ENCODE assay signal across 1 cellular context in the genomic region with DNA sequence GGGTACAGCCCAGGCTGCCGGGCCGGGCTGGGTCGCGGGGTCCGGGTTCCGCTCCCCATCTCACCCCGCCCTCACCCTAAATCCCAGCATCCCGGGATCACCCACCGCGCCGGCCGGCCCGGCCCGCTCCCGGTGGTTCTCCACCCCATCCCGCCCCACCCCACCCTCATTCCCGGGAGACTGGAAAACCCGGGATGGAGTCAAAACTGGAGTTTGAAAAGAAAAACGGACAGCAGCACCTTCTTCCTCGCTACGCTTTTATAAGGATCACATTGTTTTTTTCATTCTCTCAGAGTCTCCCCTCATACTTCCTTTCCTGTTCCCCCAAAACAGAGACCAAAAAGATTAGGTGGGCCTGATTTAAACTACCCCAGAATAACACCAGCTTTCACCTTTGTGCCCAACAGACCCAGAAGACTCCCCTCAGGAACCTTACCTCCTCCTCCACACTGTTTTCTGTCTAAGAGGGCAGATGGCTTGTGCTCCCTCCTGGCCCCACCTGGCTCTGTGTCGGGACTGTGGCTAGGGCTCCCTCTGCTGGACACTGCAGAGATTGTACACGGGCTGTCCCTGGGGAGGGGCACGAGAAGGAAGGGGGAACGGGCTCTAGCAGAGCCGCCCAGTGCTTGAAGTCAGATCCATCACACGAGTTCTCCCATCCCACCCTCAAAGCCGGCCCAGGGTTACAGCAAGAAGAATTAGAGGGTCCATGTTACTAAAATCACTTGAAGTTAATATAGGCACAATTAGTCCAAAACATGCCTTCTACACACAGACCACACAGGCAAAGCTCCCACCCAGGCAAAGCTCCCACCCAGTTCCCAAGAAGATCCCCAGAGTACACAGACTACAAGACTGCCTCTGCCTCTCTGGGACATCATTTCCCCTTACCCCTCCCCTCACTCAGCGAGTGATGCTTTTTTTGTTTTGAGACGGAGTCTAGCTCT.
TF ChIP-seq lines count a peak whose summit lies in the region.

No MANE protein-coding gene starts in this region.

TF ChIP-seq in HepG2, 621 proteins besides CTCF, POLR2A, EP300 and RAD21 (continued from another document and continues in another):
- peak; percentile 69 for TF ChIP-seq HMGXB3 (CRISPR knock-in tag; IDR thresholded peaks at IDR 0.05; ENCODE audit: borderline replicate concordance)
- no peak for TF ChIP-seq ZSCAN5A (CRISPR knock-in tag; IDR thresholded peaks at IDR 0.05; ENCODE audit: borderline replicate concordance)
- TF ChIP-seq CBX2 (IDR thresholded peaks at IDR 0.05; ENCODE audit: low read depth, low read length), result no peak
- no peak for TF ChIP-seq CBX2 (CRISPR knock-in tag; IDR thresholded peaks at IDR 0.05; ENCODE audit: low read depth)
- TF ChIP-seq, protein P1, sequence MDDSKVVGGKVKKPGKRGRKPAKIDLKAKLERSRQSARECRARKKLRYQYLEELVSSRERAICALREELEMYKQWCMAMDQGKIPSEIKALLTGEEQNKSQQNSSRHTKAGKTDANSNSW (CRISPR knock-in tag; IDR thresholded peaks at IDR 0.05; ENCODE audit: borderline replicate concordance), result no peak
- no peak for TF ChIP-seq ZNF709 (CRISPR knock-in tag; IDR thresholded peaks at IDR 0.05)
- TF ChIP-seq PHF5A (CRISPR knock-in tag; IDR thresholded peaks at IDR 0.05; ENCODE audit: low read depth, unreplicated experiment), result no peak
- TF ChIP-seq ZNF10 (CRISPR knock-in tag; IDR thresholded peaks at IDR 0.05; ENCODE audit: borderline replicate concordance, low read depth), result no peak
- TF ChIP-seq KDM5A (IDR thresholded peaks at IDR 0.05; ENCODE audit: borderline replicate concordance, low read length), result no peak
- peak; percentile 82 for TF ChIP-seq ZNF574 (CRISPR knock-in tag; IDR thresholded peaks at IDR 0.05)
- no peak for TF ChIP-seq SATB2 (CRISPR knock-in tag; IDR thresholded peaks at IDR 0.05)
- no peak for TF ChIP-seq ZNF432 (CRISPR knock-in tag; IDR thresholded peaks at IDR 0.05; ENCODE audit: borderline replicate concordance)
- TF ChIP-seq, protein P2, sequence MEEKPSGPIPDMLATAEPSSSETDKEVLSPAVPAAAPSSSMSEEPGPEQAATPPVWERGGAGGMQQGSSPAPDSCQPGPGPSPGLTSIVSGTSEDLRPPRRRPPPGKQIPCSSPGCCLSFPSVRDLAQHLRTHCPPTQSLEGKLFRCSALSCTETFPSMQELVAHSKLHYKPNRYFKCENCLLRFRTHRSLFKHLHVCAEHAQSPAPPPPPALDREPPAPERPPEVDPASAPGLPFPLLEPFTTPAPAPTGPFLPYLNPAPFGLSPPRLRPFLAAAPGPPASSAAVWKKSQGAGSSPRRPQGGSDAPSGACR (CRISPR knock-in tag; IDR thresholded peaks at IDR 0.05), result 0 out of 2 replicates have a peak, but pooled peaks have one; percentile 30
- TF ChIP-seq, protein P3, sequence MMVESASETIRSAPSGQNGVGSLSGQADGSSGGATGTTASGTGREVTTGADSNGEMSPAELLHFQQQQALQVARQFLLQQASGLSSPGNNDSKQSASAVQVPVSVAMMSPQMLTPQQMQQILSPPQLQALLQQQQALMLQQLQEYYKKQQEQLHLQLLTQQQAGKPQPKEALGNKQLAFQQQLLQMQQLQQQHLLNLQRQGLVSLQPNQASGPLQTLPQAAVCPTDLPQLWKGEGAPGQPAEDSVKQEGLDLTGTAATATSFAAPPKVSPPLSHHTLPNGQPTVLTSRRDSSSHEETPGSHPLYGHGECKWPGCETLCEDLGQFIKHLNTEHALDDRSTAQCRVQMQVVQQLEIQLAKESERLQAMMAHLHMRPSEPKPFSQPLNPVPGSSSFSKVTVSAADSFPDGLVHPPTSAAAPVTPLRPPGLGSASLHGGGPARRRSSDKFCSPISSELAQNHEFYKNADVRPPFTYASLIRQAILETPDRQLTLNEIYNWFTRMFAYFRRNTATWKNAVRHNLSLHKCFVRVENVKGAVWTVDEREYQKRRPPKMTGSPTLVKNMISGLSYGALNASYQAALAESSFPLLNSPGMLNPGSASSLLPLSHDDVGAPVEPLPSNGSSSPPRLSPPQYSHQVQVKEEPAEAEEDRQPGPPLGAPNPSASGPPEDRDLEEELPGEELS (CRISPR knock-in tag; IDR thresholded peaks at IDR 0.05), result 0 out of 2 replicates have a peak, but pooled peaks have one; percentile 12
- TF ChIP-seq ZNF230 (CRISPR knock-in tag; IDR thresholded peaks at IDR 0.05), result no peak
- TF ChIP-seq EED (CRISPR knock-in tag; IDR thresholded peaks at IDR 0.05), result no peak
- no peak for TF ChIP-seq HOXA7 (CRISPR knock-in tag; IDR thresholded peaks at IDR 0.05)
- TF ChIP-seq ZNF616 (CRISPR knock-in tag; IDR thresholded peaks at IDR 0.05; ENCODE audit: low read depth), result no peak
- no peak for TF ChIP-seq ZEB1 (IDR thresholded peaks at IDR 0.05; ENCODE audit: insufficient replicate concordance, low read depth)
- TF ChIP-seq ZBTB7A (CRISPR knock-in tag; IDR thresholded peaks at IDR 0.05), result no peak
- no peak for TF ChIP-seq SNRNP70 (IDR thresholded peaks at IDR 0.05; ENCODE audit: low read depth, low read length)
- TF ChIP-seq ZNF503 (CRISPR knock-in tag; IDR thresholded peaks at IDR 0.05), result no peak
- no peak for TF ChIP-seq CENPX (CRISPR knock-in tag; IDR thresholded peaks at IDR 0.05)
- TF ChIP-seq ZZZ3 (CRISPR knock-in tag; IDR thresholded peaks at IDR 0.05; ENCODE audit: borderline replicate concordance), result no peak
- TF ChIP-seq THAP8 (CRISPR knock-in tag; IDR thresholded peaks at IDR 0.05; ENCODE audit: borderline replicate concordance), result no peak
- peak; percentile 24; the same call in 1 of the 2 replicates for TF ChIP-seq FOXK1 (CRISPR knock-in tag; IDR thresholded peaks at IDR 0.05; ENCODE audit: borderline replicate concordance, low read depth)
- peak; percentile 92 for TF ChIP-seq ZNF263 (CRISPR knock-in tag; IDR thresholded peaks at IDR 0.05)
- TF ChIP-seq CHD2 (IDR thresholded peaks at IDR 0.05; ENCODE audit: low read depth, low read length), result no peak
- no peak for TF ChIP-seq ZNF33B (CRISPR knock-in tag; IDR thresholded peaks at IDR 0.05)
- TF ChIP-seq TBX2 (CRISPR knock-in tag; IDR thresholded peaks at IDR 0.05; ENCODE audit: borderline replicate concordance), result no peak
- TF ChIP-seq ZFP36L2 (CRISPR knock-in tag; IDR thresholded peaks at IDR 0.05), result no peak
- TF ChIP-seq BHLHE40 (IDR thresholded peaks at IDR 0.05; ENCODE audit: low read length), result no peak
- TF ChIP-seq TSC22D2 (CRISPR knock-in tag; IDR thresholded peaks at IDR 0.05; ENCODE audit: borderline replicate concordance), result no peak
- TF ChIP-seq ZNF446 (CRISPR knock-in tag; IDR thresholded peaks at IDR 0.05), result no peak
- TF ChIP-seq GZF1 (CRISPR knock-in tag; IDR thresholded peaks at IDR 0.05), result no peak
- TF ChIP-seq TRIM24 (CRISPR knock-in tag; IDR thresholded peaks at IDR 0.05), result no peak
- TF ChIP-seq IKZF4 (CRISPR knock-in tag; IDR thresholded peaks at IDR 0.05; ENCODE audit: borderline replicate concordance, low read depth, not compliant biosample characterization), result no peak
- TF ChIP-seq, protein P4, sequence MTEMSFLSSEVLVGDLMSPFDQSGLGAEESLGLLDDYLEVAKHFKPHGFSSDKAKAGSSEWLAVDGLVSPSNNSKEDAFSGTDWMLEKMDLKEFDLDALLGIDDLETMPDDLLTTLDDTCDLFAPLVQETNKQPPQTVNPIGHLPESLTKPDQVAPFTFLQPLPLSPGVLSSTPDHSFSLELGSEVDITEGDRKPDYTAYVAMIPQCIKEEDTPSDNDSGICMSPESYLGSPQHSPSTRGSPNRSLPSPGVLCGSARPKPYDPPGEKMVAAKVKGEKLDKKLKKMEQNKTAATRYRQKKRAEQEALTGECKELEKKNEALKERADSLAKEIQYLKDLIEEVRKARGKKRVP (CRISPR knock-in tag; IDR thresholded peaks at IDR 0.05), result 0 out of 4 replicates have a peak, but pooled peaks of 1 of the 2 experiments have one; percentile 29
- no peak for TF ChIP-seq ZNF18 (CRISPR knock-in tag; IDR thresholded peaks at IDR 0.05; ENCODE audit: insufficient replicate concordance)
- no peak for TF ChIP-seq IKZF1 (IDR thresholded peaks at IDR 0.05)
- TF ChIP-seq PCBP1 (IDR thresholded peaks at IDR 0.05; ENCODE audit: borderline replicate concordance, low read depth, low read length), result 0 out of 2 replicates have a peak, but pooled peaks have one; percentile 51
- no peak for TF ChIP-seq ZFP90 (CRISPR knock-in tag; IDR thresholded peaks at IDR 0.05; ENCODE audit: borderline replicate concordance)
- no peak for TF ChIP-seq KAT7 (CRISPR knock-in tag; IDR thresholded peaks at IDR 0.05; ENCODE audit: borderline replicate concordance)
